Comparison of ENCODE assay signal across 8 cellular contexts in genomic region chr1:149812893-149813801, GRCh38. TPM values are rescaled to one million over a fixed set of nuclear protein-coding genes. Genes with fewer than 3 reads are reported as not detected.
DNase-seq lines count a peak whose midpoint lies in the region; ATAC-seq and TF ChIP-seq lines count a peak whose summit lies in the region.
"Not testable (repeated sequence)": the region's sequence is repeated elsewhere in the genome, so short reads cannot be mapped to it uniquely, and the experiment has no call there.

No MANE protein-coding gene starts in this region.

- DNase-seq in AML-193 (lab: John Stamatoyannopoulos, UW) (peak; percentile 15 to 29), NOMO-1 (lab: John Stamatoyannopoulos, UW; ENCODE audit: unreplicated experiment in 2 of 2) (peak; percentile 51 to 56), dermis blood vessel endothelial cell (peak; percentile 56), left lobe of liver (ENCODE audit: low spot score) (peak; percentile 79), spleen (peak; percentile 86)
- peak; percentile 80 for DNase-seq in activated CD4-positive, alpha-beta memory T cell treated with anti-CD3 and anti-CD28 coated beads for 36 hours

- H3K4me1 Mint-ChIP-seq in IgD-negative memory B cell; activated CD4-positive, alpha-beta memory T cell treated with anti-CD3 and anti-CD28 coated beads for 36 hours (ENCODE audit: low read depth): not testable (repeated sequence)

- peak in 2 of 11 experiments; percentile 13 to 15 for TF ChIP-seq CTCF in spleen (IDR thresholded peaks at IDR 0.05 in 8 of 11, conservative IDR thresholded peaks at IDR 0.05 in 3 of 11)

- TF ChIP-seq POLR2A in spleen (IDR thresholded peaks at IDR 0.05), result peak; percentile 85 to 98 (median 92)

- intact Hi-C loops in activated CD4-positive, alpha-beta memory T cell treated with anti-CD3 and anti-CD28 coated beads for 36 hours (cut with micrococcal nuclease); spleen (cut with DNase I; ENCODE audit: low total_unique reads): not testable (repeated sequence)

- 0 to 1% (median 0%) methylated on average over 14 to 53 of the region's 62 CpGs for WGBS in spleen, 5 donors

- ATAC-seq in GM19452 (IDR thresholded peaks at IDR 0.05; ENCODE audit: unreplicated experiment), result peak; percentile 15
- ATAC-seq in left lobe of liver, result peak; percentile 71

- peak overlapping the region; percentile 84 to 96 (median 92) for H3K27ac ChIP-seq in spleen

- not testable (repeated sequence) for H3K9me3 ChIP-seq in spleen

- peak overlapping the region; percentile 92 to 99 (median 96) for H3K4me3 Mint-ChIP-seq in IgD-negative memory B cell
- H3K4me3 Mint-ChIP-seq in activated CD4-positive, alpha-beta memory T cell treated with anti-CD3 and anti-CD28 coated beads for 36 hours, result peak overlapping the region; percentile 86

- POLR2A ChIA-PET in activated CD4-positive, alpha-beta memory T cell treated with anti-CD3 and anti-CD28 coated beads for 36 hours (lab: Charles Lee), result not testable (repeated sequence)

- not testable (repeated sequence) for H3K27me3 ChIP-seq in spleen (replicated peaks in 1 of 7)

- not testable (repeated sequence) for H3K9me3 Mint-ChIP-seq in IgD-negative memory B cell; activated CD4-positive, alpha-beta memory T cell treated with anti-CD3 and anti-CD28 coated beads for 36 hours

- not testable (repeated sequence) for H3K36me3 Mint-ChIP-seq in IgD-negative memory B cell; activated CD4-positive, alpha-beta memory T cell treated with anti-CD3 and anti-CD28 coated beads for 36 hours

- peak overlapping the region; percentile 90 to 94 (median 91) for H3K27ac Mint-ChIP-seq in IgD-negative memory B cell
- peak overlapping the region; percentile 98 for H3K27ac Mint-ChIP-seq in activated CD4-positive, alpha-beta memory T cell treated with anti-CD3 and anti-CD28 coated beads for 36 hours

- not testable (repeated sequence) for H3K36me3 ChIP-seq in spleen

- H3K4me3 ChIP-seq in spleen, result peak overlapping the region; percentile 27 to 71 (median 40)

- H3K27me3 Mint-ChIP-seq in IgD-negative memory B cell; activated CD4-positive, alpha-beta memory T cell treated with anti-CD3 and anti-CD28 coated beads for 36 hours: not testable (repeated sequence)

- peaks cover 0 to 10% (median 3%) of the 10 kb centered on the region in 6 donors for H3K4me1 ChIP-seq in spleen

- CTCF ChIA-PET in activated CD4-positive, alpha-beta memory T cell treated with anti-CD3 and anti-CD28 coated beads for 36 hours (lab: Charles Lee), result not testable (repeated sequence)

RNA-seq across cellular contexts. Expression of gene FCGR1A, which starts 30.7 kb away (rescaled TPM):
- 0.43 TPM for polyA plus RNA-seq in IgD-negative memory B cell
- not detected for total RNA-seq in activated CD4-positive, alpha-beta memory T cell treated with anti-CD3 and anti-CD28 coated beads for 36 hours
- total RNA-seq in dermis blood vessel endothelial cell, result not detected in 2 replicates
- 1.1 TPM for total RNA-seq in left lobe of liver
- 10 to 100 TPM in 6 of 7 donors, 1 to 10 TPM in 1; 9.2 to 55.9 (median 22.7) TPM for total RNA-seq in spleen
- polyA plus RNA-seq in spleen, result 10 to 100 TPM; 26.3 to 48.9 (median 33.8) TPM

Comparison
In these comparisons a context has a peak if more than half of its experiments do, and no peak if none do; other contexts are left out.
1. Peak in every context shown above with its lines: DNase-seq, ATAC-seq, H3K4me3 ChIP-seq and H3K27ac ChIP-seq.
2. DNase-seq: peak in every context shown above with its lines; median percentile 86 in spleen; 80 in activated CD4-positive, alpha-beta memory T cell treated with anti-CD3 and anti-CD28 coated beads for 36 hours; 79 in left lobe of liver; 56 in dermis blood vessel endothelial cell; 54 in NOMO-1; 22 in AML-193.